8 cellular contexts compared by ENCODE assay signal in the genomic region with DNA sequence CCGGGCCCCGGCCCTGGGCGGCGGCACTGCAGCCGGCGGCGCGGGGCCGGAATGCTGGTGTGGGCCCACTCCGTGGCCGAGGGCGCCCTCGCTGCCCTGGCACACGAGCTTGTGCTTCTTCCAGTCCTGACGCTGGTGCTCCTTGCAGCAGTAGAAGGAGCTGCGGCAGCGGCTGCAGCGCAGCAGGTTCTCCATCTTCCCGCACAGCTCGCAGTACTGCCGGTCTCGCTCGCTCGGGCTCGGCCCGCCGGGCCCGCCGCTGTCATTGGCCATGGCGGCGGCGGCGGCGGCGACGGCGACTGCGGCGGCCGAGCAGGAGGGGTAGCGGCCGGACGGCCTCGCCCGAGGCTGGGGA. TPM values are rescaled to one million over a fixed set of nuclear protein-coding genes. Genes with fewer than 3 reads are reported as not detected.
DNase-seq lines count a peak whose midpoint lies in the region; ATAC-seq and TF ChIP-seq lines count a peak whose summit lies in the region.

No MANE protein-coding gene starts in this region.

- peaks cover 65% of the 10 kb centered on the region for H3K27me3 Mint-ChIP-seq in WTC11 (ENCODE audit: low read depth)
- peaks cover 48% of the 10 kb centered on the region for H3K27me3 Mint-ChIP-seq in endodermal cell (ENCODE audit: insufficient read depth)

- peak overlapping the region; percentile 90 for H3K4me3 ChIP-seq in endodermal cell (ENCODE audit: low read length)
- peak overlapping the region; percentile 89 to 97 for H3K4me3 ChIP-seq in mucosa of rectum (ENCODE audit: low read length in 2 of 2)
- H3K4me3 ChIP-seq in tibial artery: peak overlapping the region; percentile 80 to 94

- TF ChIP-seq CTCF in WTC11 (IDR thresholded peaks at IDR 0.05) (no peak), endodermal cell (conservative IDR thresholded peaks at IDR 0.05) (no peak), tibial artery (IDR thresholded peaks at IDR 0.05) (no peak)

- ATAC-seq in GM19467 (IDR thresholded peaks at IDR 0.05; ENCODE audit: unreplicated experiment): peak; percentile 26
- ATAC-seq in HG03571 (IDR thresholded peaks at IDR 0.05; ENCODE audit: unreplicated experiment): peak; percentile 31
- ATAC-seq in WTC11: peak; percentile 26

- POLR2A ChIA-PET in WTC11 (lab: Charles Lee): no interaction called here

- H3K9ac ChIP-seq in endodermal cell (ENCODE audit: extremely low read depth, low read length, poor library complexity, severe bottlenecking) (peak overlapping the region; percentile 47), mucosa of rectum (ENCODE audit: low read depth in 1 of 2, low read length in 2 of 2) (peak overlapping the region; percentile 91 to 95)

- DNase-seq in EL: peak; percentile 49
- DNase-seq in WTC11 (ENCODE audit: low spot score): no peak
- DNase-seq in endodermal cell: no peak
- DNase-seq in tibial artery: peak; percentile 33 to 72
- no peak for DNase-seq in NCI-H1694 (lab: John Stamatoyannopoulos, UW)

- CTCF ChIA-PET in WTC11 (lab: Charles Lee): interaction anchor here (1.2 kb wide), 1 partner anchor 335 kb away, joined by 4 read pairs; no protein-coding TSS in a partner anchor

- H3K27me3 ChIP-seq in endodermal cell (ENCODE audit: control insufficient read depth, insufficient read depth, low read length, poor library complexity, severe bottlenecking): peaks cover 16% of the 10 kb centered on the region
- H3K27me3 ChIP-seq in mucosa of rectum (ENCODE audit: control insufficient read depth in 2 of 2, insufficient read depth in 2 of 2, low read length in 2 of 2): no peaks in the 10 kb centered on the region
- no peaks in the 10 kb centered on the region for H3K27me3 ChIP-seq in tibial artery

- H3K4me3 Mint-ChIP-seq in WTC11: peak overlapping the region; percentile 67
- peak overlapping the region; percentile 85 for H3K4me3 Mint-ChIP-seq in endodermal cell

- intact Hi-C loops in tibial artery (cut with DNase I; ENCODE audit: low total_unique reads): loop anchor here (5.0 to 10.0 kb wide), 2 partner anchors 57 to 106 kb away; a partner anchor contains a TSS

- 0% methylated on average over 19 to 45 of the region's 45 CpGs for WGBS in endodermal cell (ENCODE audit: insufficient coverage in 1 of 2, insufficient read length in 1 of 2), 2 experiments

- H3K4me1 Mint-ChIP-seq in WTC11 (peaks cover 46% of the 10 kb centered on the region), endodermal cell (peaks cover 32% of the 10 kb centered on the region)

- H3K4me1 ChIP-seq in endodermal cell (ENCODE audit: control insufficient read depth, insufficient read depth, low read length) (peaks cover 4% of the 10 kb centered on the region), mucosa of rectum (ENCODE audit: control insufficient read depth in 2 of 2, insufficient read depth in 2 of 2, low read length in 2 of 2) (peaks cover 16 to 35% of the 10 kb centered on the region in 2 donors), tibial artery (peaks cover 0 to 41% (median 17%) of the 10 kb centered on the region in 4 donors)

- H3K27ac Mint-ChIP-seq in WTC11 (no peak overlapping the region), endodermal cell (no peak overlapping the region)

- H3K9me3 Mint-ChIP-seq in WTC11 (no peaks in the 10 kb centered on the region), endodermal cell (no peaks in the 10 kb centered on the region)

- no peak overlapping the region for H3K27ac ChIP-seq in endodermal cell (ENCODE audit: low read depth, low read length)
- H3K27ac ChIP-seq in mucosa of rectum (ENCODE audit: low read depth in 2 of 2, low read length in 2 of 2): peak overlapping the region; percentile 96 to 97
- H3K27ac ChIP-seq in tibial artery: peak overlapping the region; percentile 97 to 99

- H3K36me3 Mint-ChIP-seq in WTC11 (no peaks in the 10 kb centered on the region), endodermal cell (ENCODE audit: low read depth) (no peaks in the 10 kb centered on the region)

- H3K36me3 ChIP-seq in endodermal cell (ENCODE audit: control insufficient read depth, insufficient read depth, low read length) (no peaks in the 10 kb centered on the region), mucosa of rectum (ENCODE audit: control insufficient read depth in 2 of 2, insufficient read depth in 2 of 2, low read length in 2 of 2) (no peaks in the 10 kb centered on the region), tibial artery (no peaks in the 10 kb centered on the region)

- H3K9me3 ChIP-seq in endodermal cell (ENCODE audit: control insufficient read depth, low read length) (no peaks in the 10 kb centered on the region), mucosa of rectum (ENCODE audit: control insufficient read depth in 2 of 2, low read length in 2 of 2) (no peaks in the 10 kb centered on the region), tibial artery (no peaks in the 10 kb centered on the region)

TF ChIP-seq in WTC11, 78 proteins besides CTCF, POLR2A, EP300 and RAD21:
- TF ChIP-seq, protein P1, sequence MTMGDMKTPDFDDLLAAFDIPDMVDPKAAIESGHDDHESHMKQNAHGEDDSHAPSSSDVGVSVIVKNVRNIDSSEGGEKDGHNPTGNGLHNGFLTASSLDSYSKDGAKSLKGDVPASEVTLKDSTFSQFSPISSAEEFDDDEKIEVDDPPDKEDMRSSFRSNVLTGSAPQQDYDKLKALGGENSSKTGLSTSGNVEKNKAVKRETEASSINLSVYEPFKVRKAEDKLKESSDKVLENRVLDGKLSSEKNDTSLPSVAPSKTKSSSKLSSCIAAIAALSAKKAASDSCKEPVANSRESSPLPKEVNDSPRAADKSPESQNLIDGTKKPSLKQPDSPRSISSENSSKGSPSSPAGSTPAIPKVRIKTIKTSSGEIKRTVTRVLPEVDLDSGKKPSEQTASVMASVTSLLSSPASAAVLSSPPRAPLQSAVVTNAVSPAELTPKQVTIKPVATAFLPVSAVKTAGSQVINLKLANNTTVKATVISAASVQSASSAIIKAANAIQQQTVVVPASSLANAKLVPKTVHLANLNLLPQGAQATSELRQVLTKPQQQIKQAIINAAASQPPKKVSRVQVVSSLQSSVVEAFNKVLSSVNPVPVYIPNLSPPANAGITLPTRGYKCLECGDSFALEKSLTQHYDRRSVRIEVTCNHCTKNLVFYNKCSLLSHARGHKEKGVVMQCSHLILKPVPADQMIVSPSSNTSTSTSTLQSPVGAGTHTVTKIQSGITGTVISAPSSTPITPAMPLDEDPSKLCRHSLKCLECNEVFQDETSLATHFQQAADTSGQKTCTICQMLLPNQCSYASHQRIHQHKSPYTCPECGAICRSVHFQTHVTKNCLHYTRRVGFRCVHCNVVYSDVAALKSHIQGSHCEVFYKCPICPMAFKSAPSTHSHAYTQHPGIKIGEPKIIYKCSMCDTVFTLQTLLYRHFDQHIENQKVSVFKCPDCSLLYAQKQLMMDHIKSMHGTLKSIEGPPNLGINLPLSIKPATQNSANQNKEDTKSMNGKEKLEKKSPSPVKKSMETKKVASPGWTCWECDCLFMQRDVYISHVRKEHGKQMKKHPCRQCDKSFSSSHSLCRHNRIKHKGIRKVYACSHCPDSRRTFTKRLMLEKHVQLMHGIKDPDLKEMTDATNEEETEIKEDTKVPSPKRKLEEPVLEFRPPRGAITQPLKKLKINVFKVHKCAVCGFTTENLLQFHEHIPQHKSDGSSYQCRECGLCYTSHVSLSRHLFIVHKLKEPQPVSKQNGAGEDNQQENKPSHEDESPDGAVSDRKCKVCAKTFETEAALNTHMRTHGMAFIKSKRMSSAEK (CRISPR knock-in tag; IDR thresholded peaks at IDR 0.05; ENCODE audit: borderline replicate concordance): no peak
- TF ChIP-seq, protein P2, sequence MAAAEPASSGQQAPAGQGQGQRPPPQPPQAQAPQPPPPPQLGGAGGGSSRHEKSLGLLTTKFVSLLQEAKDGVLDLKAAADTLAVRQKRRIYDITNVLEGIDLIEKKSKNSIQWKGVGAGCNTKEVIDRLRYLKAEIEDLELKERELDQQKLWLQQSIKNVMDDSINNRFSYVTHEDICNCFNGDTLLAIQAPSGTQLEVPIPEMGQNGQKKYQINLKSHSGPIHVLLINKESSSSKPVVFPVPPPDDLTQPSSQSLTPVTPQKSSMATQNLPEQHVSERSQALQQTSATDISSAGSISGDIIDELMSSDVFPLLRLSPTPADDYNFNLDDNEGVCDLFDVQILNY (CRISPR knock-in tag; IDR thresholded peaks at IDR 0.05): 0 out of 2 replicates have a peak, but pooled peaks have one; percentile 15
- 0 out of 2 replicates have a peak, but pooled peaks have one; percentile 8 for TF ChIP-seq SP1 (CRISPR knock-in tag; conservative IDR thresholded peaks at IDR 0.05)

RNA-seq across cellular contexts. Expression of a gene that starts 0.5 kb away (rescaled TPM):
- total RNA-seq in WTC11 (2021) (13.7 to 17.7 TPM (median 15.3 TPM) in 3 replicates), endodermal cell (10 to 100 TPM; 12.2 to 17.4 TPM)
- polyA plus RNA-seq in endodermal cell (2013, experiment 1 of 2): 17.6 TPM
- 18.7 TPM for polyA plus RNA-seq in endodermal cell (2013, experiment 2 of 2)

Comparison
In these comparisons a context has a peak if more than half of its experiments do, and no peak if none do; other contexts are left out.
1. DNase-seq: peak in EL (single experiment) and tibial artery (2 of 2); none in WTC11 (single experiment), endodermal cell (single experiment) and NCI-H1694 (single experiment).
2. Peak in every context shown above with its lines, with median percentiles within 50 percentile points of each other: ATAC-seq and H3K4me3 ChIP-seq.